ENCODE assay signal across 22 cellular contexts in the genomic region with DNA sequence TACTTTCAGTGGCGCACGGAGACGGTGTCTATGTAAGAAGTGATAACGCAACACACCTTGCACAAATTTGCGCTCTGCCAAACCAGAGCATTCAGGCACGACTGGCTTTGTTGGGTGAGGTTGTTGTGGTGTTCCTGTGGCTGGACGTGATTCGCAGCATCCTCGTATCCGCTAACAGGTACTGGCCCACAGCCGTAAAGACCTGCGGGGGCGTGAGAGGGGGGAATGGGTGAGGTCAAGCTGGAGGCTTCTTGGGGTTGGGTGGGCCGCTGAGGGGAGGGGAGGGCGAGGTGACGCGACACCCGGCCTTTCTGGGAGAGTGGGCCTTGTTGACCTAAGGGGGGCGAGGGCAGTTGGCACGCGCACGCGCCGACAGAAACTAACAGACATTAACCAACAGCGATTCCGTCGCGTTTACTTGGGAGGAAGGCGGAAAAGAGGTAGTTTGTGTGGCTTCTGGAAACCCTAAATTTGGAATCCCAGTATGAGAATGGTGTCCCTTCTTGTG.
"Had no signal": no experiment of that assay in that cellular context is flagged by ENCODE, and none has a peak within 500 bp of the region (broad histone marks: within the 10 kb centered on the region; RNA-seq: fewer than 3 reads in every experiment).

No MANE protein-coding gene starts in this region.

- ATAC-seq: gastrocnemius medialis; stimulated activated memory B cell treated with anti-CD40 and anti-IgM and Interleukin-4, amounts not matched to agents 10 μg/mL and 1 μg/mL and 100 μg/mL, for 72 hours; stimulated activated naive CD8-positive, alpha-beta T cell treated with anti-CD3 and anti-CD28 coated beads, Interleukin-15, Interleukin-2, amounts not matched to agents 100 U/mL and 50 U/mL, for 24 hours had no signal

- FAIRE-seq: colon, keratinocyte had no signal

- H3K4me1 ChIP-seq: gastrocnemius medialis, neural progenitor cell, prostate gland, right atrium auricular region, sigmoid colon, tibial nerve had no signal

- H3K27ac Mint-ChIP-seq: naive thymus-derived CD4-positive, alpha-beta T cell; nephron; neural progenitor cell; stimulated activated memory B cell treated with anti-CD40 and anti-IgM and Interleukin-4, amounts not matched to agents 10 μg/mL and 1 μg/mL and 100 μg/mL, for 72 hours had no signal

- H3K27me3 ChIP-seq: gastrocnemius medialis, neural progenitor cell, right atrium auricular region, sigmoid colon, tibial nerve had no signal

- H3K9ac ChIP-seq: neural progenitor cell had no signal

- H3K4me3 Mint-ChIP-seq: naive thymus-derived CD4-positive, alpha-beta T cell; nephron; neural progenitor cell; stimulated activated memory B cell treated with anti-CD40 and anti-IgM and Interleukin-4, amounts not matched to agents 10 μg/mL and 1 μg/mL and 100 μg/mL, for 72 hours had no signal

- H3K27me3 Mint-ChIP-seq: naive thymus-derived CD4-positive, alpha-beta T cell; stimulated activated memory B cell treated with anti-CD40 and anti-IgM and Interleukin-4, amounts not matched to agents 10 μg/mL and 1 μg/mL and 100 μg/mL, for 72 hours had no signal

- H2AFZ ChIP-seq: neural progenitor cell had no signal

- H3K4me3 ChIP-seq: dorsolateral prefrontal cortex, gastrocnemius medialis, neural progenitor cell, prostate gland, right atrium auricular region, sigmoid colon, thoracic aorta, tibial nerve had no signal

- H3K4me2 ChIP-seq: neural progenitor cell had no signal

- H3K27ac ChIP-seq: dorsolateral prefrontal cortex, gastrocnemius medialis, neural progenitor cell, prostate gland, right atrium auricular region, sigmoid colon, thoracic aorta, tibial nerve had no signal

- H3K9me3 ChIP-seq: gastrocnemius medialis, prostate gland, right atrium auricular region, thoracic aorta had no signal

- H3K4me1 Mint-ChIP-seq: naive thymus-derived CD4-positive, alpha-beta T cell; nephron; neural progenitor cell; stimulated activated memory B cell treated with anti-CD40 and anti-IgM and Interleukin-4, amounts not matched to agents 10 μg/mL and 1 μg/mL and 100 μg/mL, for 72 hours had no signal

- H3K36me3 Mint-ChIP-seq: neural progenitor cell; stimulated activated memory B cell treated with anti-CD40 and anti-IgM and Interleukin-4, amounts not matched to agents 10 μg/mL and 1 μg/mL and 100 μg/mL, for 72 hours had no signal

- DNase-seq: cerebellar nuclear complex; dorsolateral prefrontal cortex; effector CD4-positive, alpha-beta T cell; foreskin fibroblast; gastrocnemius medialis; head of caudate nucleus; mesenchymal stem cell; midbrain; naive thymus-derived CD4-positive, alpha-beta T cell; sigmoid colon; stimulated activated CD4-positive, alpha-beta T cell treated with anti-CD3 and anti-CD28 coated beads, Interleukin-4, amount 100 ng/mL, for 4 hours; stimulated activated naive CD8-positive, alpha-beta T cell treated with anti-CD3 and anti-CD28 coated beads, Interleukin-15, Interleukin-2, amounts not matched to agents 100 U/mL and 50 U/mL, for 24 hours; substantia nigra had no signal

- H3K36me3 ChIP-seq: gastrocnemius medialis, neural progenitor cell, prostate gland, right atrium auricular region, sigmoid colon, thoracic aorta, tibial nerve had no signal
